In the genomic region with DNA sequence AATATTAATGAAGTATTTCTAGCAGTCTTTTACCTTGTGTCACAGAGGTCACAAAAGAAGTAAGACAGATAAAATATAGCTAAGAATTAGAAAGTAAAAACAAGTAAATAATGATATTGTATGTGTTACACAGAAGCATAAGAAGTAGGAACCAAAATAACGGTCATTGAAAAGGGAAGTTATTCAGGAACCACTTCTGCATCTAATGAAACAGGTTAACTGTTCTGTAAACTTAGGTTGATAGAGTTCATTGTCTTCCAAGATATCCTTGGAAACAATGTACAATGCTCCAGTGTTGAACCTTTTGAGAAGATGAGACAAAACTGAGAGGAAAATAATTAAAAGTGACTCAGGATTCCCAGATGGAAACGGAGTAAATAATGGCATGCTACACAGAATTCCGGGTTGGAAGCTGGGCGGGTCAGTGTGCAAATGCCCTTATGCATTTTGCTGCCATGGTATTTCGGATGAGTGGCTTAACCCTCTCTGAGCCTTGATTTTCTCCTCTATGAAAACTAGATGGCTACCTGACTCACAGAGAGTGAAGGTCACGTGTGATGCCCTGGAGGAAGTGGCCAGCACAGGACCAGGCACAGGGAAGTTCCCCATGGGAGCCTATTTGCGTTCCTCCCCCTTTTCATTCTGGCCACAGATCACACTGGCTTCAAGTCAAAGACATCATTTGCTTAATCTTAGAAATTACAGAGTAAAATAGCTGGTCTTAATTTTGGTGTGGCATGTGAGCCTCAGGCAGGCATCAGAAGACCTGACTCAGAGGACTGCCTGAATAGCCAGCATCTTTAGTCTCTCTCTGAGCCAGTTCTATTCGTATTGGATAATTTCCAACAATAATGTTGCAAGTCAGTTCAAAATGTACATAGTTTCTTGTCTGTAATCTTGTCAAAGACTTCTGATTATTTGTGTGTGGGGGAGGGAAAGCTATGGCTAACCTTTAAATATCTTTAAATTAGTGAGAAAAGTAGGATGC, we compare ENCODE assay signal across 14 cellular contexts. TPM values are rescaled to one million over a fixed set of nuclear protein-coding genes. Genes with fewer than 3 reads are reported as not detected.
DNase-seq lines count a peak whose midpoint lies in the region; ATAC-seq, FAIRE-seq and TF ChIP-seq lines count a peak whose summit lies in the region.
"Had no signal": no experiment of that assay in that cellular context is flagged by ENCODE, and none has a peak within 500 bp of the region (broad histone marks: within the 10 kb centered on the region; RNA-seq: fewer than 3 reads in every experiment).

No MANE protein-coding gene starts in this region.

- CTCF ChIA-PET in naive thymus-derived CD4-positive, alpha-beta T cell (lab: Charles Lee), result no interaction called here

- intact Hi-C loops in naive thymus-derived CD4-positive, alpha-beta T cell (cut with micrococcal nuclease), result no loop called here

- FAIRE-seq in GM12892 (lab: Jason Lieb, UNC), result peak; percentile 5
- FAIRE-seq in bronchial epithelial cell (lab: Jason Lieb, UNC), result no peak

- ATAC-seq in naive thymus-derived CD4-positive, alpha-beta T cell, result peak; percentile 51

- no peak overlapping the region for H3K4me3 Mint-ChIP-seq in naive thymus-derived CD4-positive, alpha-beta T cell
- H3K4me3 Mint-ChIP-seq: activated CD4-positive, alpha-beta memory T cell treated with anti-CD3 and anti-CD28 coated beads, Interleukin-2, amount 10 ng/mL, durations not matched to agents 7 days and 5 days; HFFc6 had no signal

- H3K9me3 ChIP-seq in naive thymus-derived CD4-positive, alpha-beta T cell (ENCODE audit: control insufficient read depth in 2 of 3, low read length in 3 of 3), result no peaks in the 10 kb centered on the region
- H3K9me3 ChIP-seq: BLaER1, ovary had no signal

- H3K36me3 Mint-ChIP-seq in naive thymus-derived CD4-positive, alpha-beta T cell, result peaks cover 12 to 56% (median 52%) of the 10 kb centered on the region in 5 donors

- H3K4me1 ChIP-seq in naive thymus-derived CD4-positive, alpha-beta T cell (ENCODE audit: control insufficient read depth in 2 of 2, insufficient read depth in 2 of 2, low read length in 2 of 2), result no peaks in the 10 kb centered on the region
- H3K4me1 ChIP-seq: BLaER1 had no signal

- H3K9me3 Mint-ChIP-seq in naive thymus-derived CD4-positive, alpha-beta T cell, result no peaks in the 10 kb centered on the region
- H3K9me3 Mint-ChIP-seq: activated CD4-positive, alpha-beta memory T cell treated with anti-CD3 and anti-CD28 coated beads, Interleukin-2, amount 10 ng/mL, durations not matched to agents 7 days and 5 days; HFFc6 had no signal

- POLR2A ChIA-PET in naive thymus-derived CD4-positive, alpha-beta T cell (lab: Charles Lee), result no interaction called here

- DNase-seq in GM12892 (ENCODE audit: insufficient read length) (no peak), NCI-H1048 (lab: John Stamatoyannopoulos, UW) (peak; percentile 10), bronchial epithelial cell (ENCODE audit: low read depth) (peak; percentile 22), AG08395 (ENCODE audit: low spot score) (no peak), islet precursor cell (no peak), mucosa of gallbladder (ENCODE audit: low spot score) (no peak), NCI-H446 (lab: John Stamatoyannopoulos, UW) (no peak)
- DNase-seq in naive thymus-derived CD4-positive, alpha-beta T cell, result no peak
- DNase-seq: activated CD4-positive, alpha-beta memory T cell treated with anti-CD3 and anti-CD28 coated beads, Interleukin-2, amount 10 ng/mL, durations not matched to agents 7 days and 5 days; HFFc6; NK-92 treated with Interleukin-12 subunit alpha and Interleukin-12 subunit beta, amount 100 ng/mL, for 24 hours; ovary had no signal

- no peak for TF ChIP-seq CTCF in bronchial epithelial cell (IDR thresholded peaks at IDR 0.05; ENCODE audit: insufficient read depth, low read length, severe bottlenecking)

- H3K27me3 Mint-ChIP-seq in naive thymus-derived CD4-positive, alpha-beta T cell, result no peaks in the 10 kb centered on the region
- H3K27me3 Mint-ChIP-seq: activated CD4-positive, alpha-beta memory T cell treated with anti-CD3 and anti-CD28 coated beads, Interleukin-2, amount 10 ng/mL, durations not matched to agents 7 days and 5 days had no signal

- H3K4me1 Mint-ChIP-seq in naive thymus-derived CD4-positive, alpha-beta T cell, result peaks cover 0 to 3% (median 0%) of the 10 kb centered on the region in 7 donors
- H3K4me1 Mint-ChIP-seq: activated CD4-positive, alpha-beta memory T cell treated with anti-CD3 and anti-CD28 coated beads, Interleukin-2, amount 10 ng/mL, durations not matched to agents 7 days and 5 days had no signal

- no peak overlapping the region for H3K27ac Mint-ChIP-seq in naive thymus-derived CD4-positive, alpha-beta T cell
- H3K27ac Mint-ChIP-seq: activated CD4-positive, alpha-beta memory T cell treated with anti-CD3 and anti-CD28 coated beads, Interleukin-2, amount 10 ng/mL, durations not matched to agents 7 days and 5 days; HFFc6 had no signal

- H3K27ac ChIP-seq in naive thymus-derived CD4-positive, alpha-beta T cell (ENCODE audit: low read depth, low read length), result no peak overlapping the region
- H3K27ac ChIP-seq: BLaER1, cardiac muscle cell, ovary had no signal

- TF ChIP-seq POLR2A in GM12892 (IDR thresholded peaks at IDR 0.05; ENCODE audit: low read depth, low read length), result no peak

- no peaks in the 10 kb centered on the region for H3K36me3 ChIP-seq in bronchial epithelial cell (ENCODE audit: control insufficient read depth, insufficient read depth, low read length)
- H3K36me3 ChIP-seq in naive thymus-derived CD4-positive, alpha-beta T cell (ENCODE audit: control insufficient read depth in 2 of 3, insufficient read depth in 3 of 3, low read length in 3 of 3), result peaks cover 4 to 69% (median 11%) of the 10 kb centered on the region in 3 experiments
- H3K36me3 ChIP-seq: cardiac muscle cell, ovary had no signal

- H3K27me3 ChIP-seq in bronchial epithelial cell (ENCODE audit: control insufficient read depth, insufficient read depth, low read length), result no peaks in the 10 kb centered on the region
- H3K27me3 ChIP-seq in naive thymus-derived CD4-positive, alpha-beta T cell (ENCODE audit: control insufficient read depth in 2 of 2, insufficient read depth in 2 of 2, low read length in 2 of 2), result no peaks in the 10 kb centered on the region
- H3K27me3 ChIP-seq: BLaER1, cardiac muscle cell, ovary had no signal

- H3K4me3 ChIP-seq in bronchial epithelial cell (ENCODE audit: low read depth, low read length), result no peak overlapping the region
- H3K4me3 ChIP-seq in naive thymus-derived CD4-positive, alpha-beta T cell (ENCODE audit: low read length), result no peak overlapping the region
- H3K4me3 ChIP-seq: BLaER1, cardiac muscle cell, ovary had no signal

RNA-seq across cellular contexts. Expression of gene LY75, which starts 49.1 kb away (rescaled TPM):
- polyA plus RNA-seq in GM12892 (2012; ENCODE audit: missing spikeins), result 105 TPM
- 1.3 and 2.6 TPM in 2 replicates for total RNA-seq in bronchial epithelial cell
- total RNA-seq in naive thymus-derived CD4-positive, alpha-beta T cell, result 10 to 100 TPM; 18.6 to 36.5 (median 34.8) TPM
- polyA plus RNA-seq in naive thymus-derived CD4-positive, alpha-beta T cell, result 10 to 100 TPM; 47.1 to 59.6 TPM
- 25.9 TPM for total RNA-seq in mucosa of gallbladder
- total RNA-seq: HFFc6 had no signal
- polyA plus RNA-seq: cardiac muscle cell had no signal

RNA-seq across cellular contexts. Expression of gene CD302, which starts 57.4 kb away (rescaled TPM):
- 2.2 TPM for polyA plus RNA-seq in GM12892 (2012; ENCODE audit: missing spikeins)
- 0.13 and 0.26 TPM in 2 replicates for total RNA-seq in bronchial epithelial cell
- 10 to 100 TPM in 1 of 5 experiments, 1 to 10 TPM in 3, under 1 TPM in 1; 0.63 to 30.5 (median 1.3) TPM for total RNA-seq in naive thymus-derived CD4-positive, alpha-beta T cell
- under 1 TPM; 0.35 to 0.47 TPM for polyA plus RNA-seq in naive thymus-derived CD4-positive, alpha-beta T cell
- total RNA-seq in mucosa of gallbladder, result 34.6 TPM

Comparison
In these comparisons a context has a peak if more than half of its experiments do, and no peak if none do; other contexts are left out.
1. DNase-seq: peak in NCI-H1048 (single experiment) and bronchial epithelial cell (single experiment); none in GM12892 (single experiment), naive thymus-derived CD4-positive, alpha-beta T cell (0 of 9), AG08395 (single experiment), islet precursor cell (single experiment), mucosa of gallbladder (single experiment) and NCI-H446 (0 of 2).